1 cellular context compared by ENCODE assay signal in the genomic region with DNA sequence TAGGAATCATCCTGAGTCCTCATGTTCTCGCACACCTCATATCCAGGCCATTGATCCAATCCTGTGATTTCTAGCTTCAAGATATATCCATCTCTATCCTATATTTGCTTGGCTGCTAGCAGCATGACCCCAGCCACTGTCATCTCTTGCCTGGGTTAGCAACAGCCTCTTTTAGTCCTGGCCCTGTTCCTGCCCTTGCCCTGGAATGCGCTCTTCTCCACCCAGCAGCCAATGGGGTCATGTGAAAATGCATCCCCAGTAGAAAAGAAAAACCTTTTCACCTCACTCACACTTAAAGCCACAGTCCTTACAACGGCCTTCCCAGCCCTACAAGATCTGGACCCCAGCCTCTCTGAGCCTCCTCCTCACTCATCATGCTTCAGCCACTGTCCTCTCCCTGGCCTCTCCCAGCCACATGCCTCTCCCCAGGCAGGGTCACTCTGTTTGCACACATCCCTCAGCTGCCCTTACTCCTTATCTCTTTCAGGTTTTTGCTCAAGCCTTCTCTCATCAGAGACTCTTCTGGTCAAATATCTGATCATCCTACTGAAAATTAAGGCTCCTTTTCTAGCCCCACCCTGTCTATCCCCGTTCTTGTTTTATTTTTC.
TF ChIP-seq lines count a peak whose summit lies in the region.

No MANE protein-coding gene starts in this region.

TF ChIP-seq in WTC11, 78 proteins besides CTCF, POLR2A, EP300 and RAD21 (continued from another document):
- TF ChIP-seq, protein P1, sequence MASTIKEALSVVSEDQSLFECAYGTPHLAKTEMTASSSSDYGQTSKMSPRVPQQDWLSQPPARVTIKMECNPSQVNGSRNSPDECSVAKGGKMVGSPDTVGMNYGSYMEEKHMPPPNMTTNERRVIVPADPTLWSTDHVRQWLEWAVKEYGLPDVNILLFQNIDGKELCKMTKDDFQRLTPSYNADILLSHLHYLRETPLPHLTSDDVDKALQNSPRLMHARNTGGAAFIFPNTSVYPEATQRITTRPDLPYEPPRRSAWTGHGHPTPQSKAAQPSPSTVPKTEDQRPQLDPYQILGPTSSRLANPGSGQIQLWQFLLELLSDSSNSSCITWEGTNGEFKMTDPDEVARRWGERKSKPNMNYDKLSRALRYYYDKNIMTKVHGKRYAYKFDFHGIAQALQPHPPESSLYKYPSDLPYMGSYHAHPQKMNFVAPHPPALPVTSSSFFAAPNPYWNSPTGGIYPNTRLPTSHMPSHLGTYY (CRISPR knock-in tag; IDR thresholded peaks at IDR 0.05): no peak
- TF ChIP-seq, protein P2, sequence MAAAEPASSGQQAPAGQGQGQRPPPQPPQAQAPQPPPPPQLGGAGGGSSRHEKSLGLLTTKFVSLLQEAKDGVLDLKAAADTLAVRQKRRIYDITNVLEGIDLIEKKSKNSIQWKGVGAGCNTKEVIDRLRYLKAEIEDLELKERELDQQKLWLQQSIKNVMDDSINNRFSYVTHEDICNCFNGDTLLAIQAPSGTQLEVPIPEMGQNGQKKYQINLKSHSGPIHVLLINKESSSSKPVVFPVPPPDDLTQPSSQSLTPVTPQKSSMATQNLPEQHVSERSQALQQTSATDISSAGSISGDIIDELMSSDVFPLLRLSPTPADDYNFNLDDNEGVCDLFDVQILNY (CRISPR knock-in tag; IDR thresholded peaks at IDR 0.05): no peak
